8 cellular contexts compared by ENCODE assay signal in the genomic region with DNA sequence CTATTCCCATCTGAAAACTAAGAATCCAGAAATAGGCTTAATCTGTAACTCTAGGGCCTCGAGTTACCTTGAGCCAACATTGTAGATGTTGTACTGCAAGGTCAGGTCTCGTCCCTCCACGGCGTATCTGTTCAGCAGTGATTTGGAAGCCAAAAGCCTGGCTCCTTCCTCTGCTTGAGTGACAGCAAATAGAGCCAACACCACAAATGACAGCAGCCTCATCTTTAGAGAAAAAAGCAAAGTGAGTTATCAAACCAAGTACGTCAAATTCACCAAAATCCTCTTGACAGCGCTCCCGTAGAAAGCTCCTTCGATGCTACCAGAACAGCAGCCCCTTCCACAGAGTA. TPM values are rescaled to one million over a fixed set of nuclear protein-coding genes. Genes with fewer than 3 reads are reported as not detected.
DNase-seq lines count a peak whose midpoint lies in the region; ATAC-seq and TF ChIP-seq lines count a peak whose summit lies in the region.

No MANE protein-coding gene starts in this region.

- H3K4me3 ChIP-seq in iPS DF 6.9 (ENCODE audit: low read length) (peak overlapping the region; percentile 78; the same call in 1 of the 2 replicates), smooth muscle cell (peak overlapping the region; percentile 70)

- no peak overlapping the region for H3K23ac ChIP-seq in H9 (ENCODE audit: insufficient read length, low read depth, low read length)

- no peak overlapping the region for H4K91ac ChIP-seq in H9 (ENCODE audit: insufficient read length, low read depth, low read length)

- no peak overlapping the region for H3T11ph ChIP-seq in H9 (ENCODE audit: low read length)

- H3K79me1 ChIP-seq in H9 (ENCODE audit: insufficient read depth, low read depth, low read length, poor library complexity, severe bottlenecking), result peaks cover 6% of the 10 kb centered on the region

- peaks cover 8% of the 10 kb centered on the region; the same call in 1 of the 2 replicates for H3K79me2 ChIP-seq in H9 (ENCODE audit: insufficient read depth, low read length)
- peaks cover 51% of the 10 kb centered on the region for H3K79me2 ChIP-seq in smooth muscle cell (ENCODE audit: low read depth)

- H3K36me3 Mint-ChIP-seq in H9 (ENCODE audit: insufficient read depth in 1 of 3, low read depth in 3 of 3) (peaks cover 29 to 44% (median 39%) of the 10 kb centered on the region in 3 experiments; a peak in 6 of 7 replicates), activated B cell treated with CpG ODN at 0.5 μM for 24 hours (ENCODE audit: low read depth) (peaks cover 39% of the 10 kb centered on the region)

- peaks cover 29% of the 10 kb centered on the region for H3K27me3 Mint-ChIP-seq in H9 (ENCODE audit: low read depth)
- peaks cover under 1% of the 10 kb centered on the region for H3K27me3 Mint-ChIP-seq in activated B cell treated with CpG ODN at 0.5 μM for 24 hours

- no peak overlapping the region for H2AFZ ChIP-seq in H9 (ENCODE audit: low read length)
- no peak overlapping the region for H2AFZ ChIP-seq in smooth muscle cell (ENCODE audit: low read depth)

- peak overlapping the region; percentile 78 for H3K4me2 ChIP-seq in H9 (ENCODE audit: insufficient read depth, insufficient read length, low read length)
- H3K4me2 ChIP-seq in smooth muscle cell, result peak overlapping the region; percentile 93

- peaks cover 9 to 10% of the 10 kb centered on the region in 2 experiments for H3K4me1 Mint-ChIP-seq in H9
- peaks cover 22% of the 10 kb centered on the region for H3K4me1 Mint-ChIP-seq in activated B cell treated with CpG ODN at 0.5 μM for 24 hours

- peaks cover 9% of the 10 kb centered on the region for H3F3A ChIP-seq in smooth muscle cell (ENCODE audit: low read depth)

- H3K9me3 Mint-ChIP-seq in H9, result no peaks in the 10 kb centered on the region
- H3K9me3 Mint-ChIP-seq in activated B cell treated with CpG ODN at 0.5 μM for 24 hours, result no peaks in the 10 kb centered on the region

- intact Hi-C loops in activated B cell treated with CpG ODN at 0.5 μM for 24 hours (cut with micrococcal nuclease), result loop anchor here (2.0 kb wide), 1 partner anchor 163 kb away; the partner anchor contains the start of gene GON4L

- H3K4me3 Mint-ChIP-seq in H9 (peak overlapping the region; percentile 91 to 96), activated B cell treated with CpG ODN at 0.5 μM for 24 hours (peak overlapping the region; percentile 98)

- no peak overlapping the region for H4K8ac ChIP-seq in H9 (replicated peaks; ENCODE audit: insufficient read length, low read depth, low read length)

- H3K14ac ChIP-seq in H9 (ENCODE audit: insufficient read depth, low read length), result no peak overlapping the region

- H2BK120ac ChIP-seq in H9 (ENCODE audit: low read depth, low read length, poor library complexity, severe bottlenecking), result no peak overlapping the region

- WGBS in H9 (ENCODE audit: extremely low coverage, insufficient read length, low lambda C conversion rate), result no CpG with 5 or more reads among the region's 8 CpGs
- WGBS in iPS DF 6.9 (ENCODE audit: insufficient coverage, insufficient read length), result no CpG with 5 or more reads among the region's 8 CpGs
- WGBS in smooth muscle cell (ENCODE audit: low lambda C conversion rate), result 67% methylated on average over 8 of the region's 8 CpGs

- H2AK5ac ChIP-seq in H9 (ENCODE audit: insufficient read length, low read length), result no peak overlapping the region

- no peak overlapping the region for H2BK15ac ChIP-seq in H9 (ENCODE audit: low read depth, low read length)

- H3K27ac Mint-ChIP-seq in H9 (peak overlapping the region; percentile 76 to 88 (median 81); a peak in 4 of 7 replicates), activated B cell treated with CpG ODN at 0.5 μM for 24 hours (peak overlapping the region; percentile 93)

- H3K9me3 ChIP-seq in H9 (ENCODE audit: control insufficient read depth, low read depth, low read length) (no peaks in the 10 kb centered on the region), iPS DF 6.9 (ENCODE audit: control insufficient read depth, insufficient read depth, low read length) (no peaks in the 10 kb centered on the region), smooth muscle cell (replicated peaks; ENCODE audit: low read depth) (no peaks in the 10 kb centered on the region)

- peaks cover 6% of the 10 kb centered on the region; the same call in 1 of the 2 replicates for H3K36me3 ChIP-seq in iPS DF 6.9 (ENCODE audit: control insufficient read depth, insufficient read depth, low read length)
- peaks cover 4% of the 10 kb centered on the region for H3K36me3 ChIP-seq in smooth muscle cell (ENCODE audit: low read depth)

- DNase-seq in H9 (no peak), activated B cell treated with CpG ODN at 0.5 μM for 24 hours (no peak), iPS DF 6.9 (ENCODE audit: low read depth, low spot score) (no peak), smooth muscle cell (lab: John Stamatoyannopoulos, UW; ENCODE audit: unreplicated experiment) (no peak), ecto neural progenitor cell (ENCODE audit: low spot score) (no peak), COLO668 (lab: John Stamatoyannopoulos, UW; ENCODE audit: unreplicated experiment) (no peak)

- no peak overlapping the region for H4K5ac ChIP-seq in H9 (ENCODE audit: insufficient read length, low read depth, low read length)

- TF ChIP-seq CTCF in H9 (conservative IDR thresholded peaks at IDR 0.05) (no peak), activated B cell treated with CpG ODN at 0.5 μM for 24 hours (IDR thresholded peaks at IDR 0.05) (no peak), smooth muscle cell (IDR thresholded peaks at IDR 0.05; ENCODE audit: borderline replicate concordance, insufficient read depth, poor library complexity, severe bottlenecking) (no peak)

- H3K9ac ChIP-seq in H9 (ENCODE audit: extremely low read depth, insufficient read length, low read length) (peak overlapping the region; percentile 60), smooth muscle cell (ENCODE audit: low read depth) (peak overlapping the region; percentile 78)

- no peak overlapping the region for H3K56ac ChIP-seq in H9 (ENCODE audit: insufficient read length, low read depth, low read length)

- H2BK12ac ChIP-seq in H9 (ENCODE audit: insufficient read length, low read depth, low read length), result no peak overlapping the region

- POLR2A ChIA-PET in activated B cell treated with CpG ODN at 0.5 μM for 24 hours (lab: Charles Lee), result interaction anchor here (0.6 to 1.8 kb wide), 8 partner anchors 12 to 182 kb away, joined by 3 to 15 read pairs (median 4); partner anchors contain the start of gene ARHGEF2

- H3K23me2 ChIP-seq in H9 (ENCODE audit: insufficient read length, low read depth, low read length, poor library complexity, severe bottlenecking), result peaks cover 7% of the 10 kb centered on the region

- no peak overlapping the region for H2BK20ac ChIP-seq in H9 (ENCODE audit: low read depth, low read length, poor library complexity, severe bottlenecking)

- no peaks in the 10 kb centered on the region for H4K20me1 ChIP-seq in H9 (ENCODE audit: control insufficient read depth, insufficient read depth, insufficient read length)
- H4K20me1 ChIP-seq in smooth muscle cell (ENCODE audit: low read depth), result peaks cover 29% of the 10 kb centered on the region

- H3K27ac ChIP-seq in H9 (ENCODE audit: insufficient read length, low read depth, low read length) (no peak overlapping the region), iPS DF 6.9 (ENCODE audit: low read length) (no peak overlapping the region), smooth muscle cell (ENCODE audit: low read depth) (peak overlapping the region; percentile 55)

- H3K18ac ChIP-seq in H9 (ENCODE audit: insufficient read length, low read depth, low read length), result no peak overlapping the region

- H2BK5ac ChIP-seq in H9 (ENCODE audit: insufficient read length, low read length), result no peak overlapping the region

- no peak overlapping the region for H3K4ac ChIP-seq in H9 (ENCODE audit: low read depth, low read length)

- peaks cover 2% of the 10 kb centered on the region; the same call in 1 of the 2 replicates for H3K4me1 ChIP-seq in H9 (ENCODE audit: insufficient read depth, low read length)
- H3K4me1 ChIP-seq in iPS DF 6.9 (ENCODE audit: control insufficient read depth, insufficient read depth, low read length), result 0 out of 2 replicates have a peak, but pooled peaks cover 1% of the 10 kb centered on the region
- peaks cover 9% of the 10 kb centered on the region for H3K4me1 ChIP-seq in smooth muscle cell (ENCODE audit: low read depth)

- ATAC-seq in activated B cell treated with CpG ODN at 0.5 μM for 24 hours (ENCODE audit: low read depth), result no peak
- ATAC-seq in HG02642 (IDR thresholded peaks at IDR 0.05; ENCODE audit: poor library complexity, unreplicated experiment), result no peak
- no peak for ATAC-seq in HG02623 (IDR thresholded peaks at IDR 0.05; ENCODE audit: unreplicated experiment)

- H3K27me3 ChIP-seq in H9 (ENCODE audit: insufficient read depth, low read length) (no peaks in the 10 kb centered on the region; the same call in 1 of the 2 replicates), iPS DF 6.9 (ENCODE audit: control insufficient read depth, insufficient read depth, low read length) (no peaks in the 10 kb centered on the region), smooth muscle cell (ENCODE audit: low read depth) (no peaks in the 10 kb centered on the region)

- CTCF ChIA-PET in activated B cell treated with CpG ODN at 0.5 μM for 24 hours (lab: Charles Lee), result no interaction called here

RNA-seq across cellular contexts. Expression of gene SSR2, which starts 0.8 kb away (rescaled TPM):
- total RNA-seq in H9 (2021), result 170 and 172 TPM in 2 replicates
- 136 and 146 TPM in 2 replicates for total RNA-seq in activated B cell treated with CpG ODN at 0.5 μM for 24 hours
- 452 and 457 TPM in 2 replicates for total RNA-seq in smooth muscle cell
- polyA plus RNA-seq in smooth muscle cell, result 408 and 447 TPM in 2 replicates

RNA-seq across cellular contexts. Expression of gene UBQLN4, which starts 33.7 kb away (rescaled TPM):
- total RNA-seq in H9 (2021) (45.6 and 49.4 TPM in 2 replicates), activated B cell treated with CpG ODN at 0.5 μM for 24 hours (28.1 and 32.5 TPM in 2 replicates), smooth muscle cell (18.1 and 18.8 TPM in 2 replicates)
- 19.4 and 23.3 TPM in 2 replicates for polyA plus RNA-seq in smooth muscle cell

RNA-seq across cellular contexts. Expression of gene LAMTOR2, which starts 34.7 kb away (rescaled TPM):
- total RNA-seq in H9 (2021) (50.6 and 55.0 TPM in 2 replicates), activated B cell treated with CpG ODN at 0.5 μM for 24 hours (45.9 and 48.0 TPM in 2 replicates), smooth muscle cell (32.2 and 55.1 TPM in 2 replicates)
- polyA plus RNA-seq in smooth muscle cell, result 146 and 156 TPM in 2 replicates

RNA-seq across cellular contexts. Expression of gene RAB25, which starts 41.0 kb away (rescaled TPM):
- 42.8 and 43.1 TPM in 2 replicates for total RNA-seq in H9 (2021)
- total RNA-seq in activated B cell treated with CpG ODN at 0.5 μM for 24 hours, result 0.32 and 0.38 TPM in 2 replicates
- 16.8 and 27.1 TPM in 2 replicates for total RNA-seq in smooth muscle cell
- 8.9 and 53.5 TPM in 2 replicates for polyA plus RNA-seq in smooth muscle cell

RNA-seq across cellular contexts. Expression of gene ARHGEF2, which starts 41.6 kb away (rescaled TPM):
- total RNA-seq in H9 (2021) (103 and 111 TPM in 2 replicates), activated B cell treated with CpG ODN at 0.5 μM for 24 hours (188 and 207 TPM in 2 replicates), smooth muscle cell (30.2 and 58.0 TPM in 2 replicates)
- polyA plus RNA-seq in smooth muscle cell, result 21.0 and 24.2 TPM in 2 replicates
